In genomic region chr12:3882896-3883564, GRCh38 we compare ENCODE assay signal across 8 cellular contexts. TPM values are rescaled to one million over a fixed set of nuclear protein-coding genes. Genes with fewer than 3 reads are reported as not detected.
A peak's percentile ranks its signal among the peaks of the same experiment; 100 is the strongest.
DNase-seq lines count a peak whose midpoint lies in the region; ATAC-seq lines count a peak whose summit lies in the region.

No MANE protein-coding gene starts in this region.

- peaks cover 0 to 3% of the 10 kb centered on the region in 2 donors for H3K9me3 Mint-ChIP-seq in activated naive CD4-positive, alpha-beta T cell treated with anti-CD3 and anti-CD28 coated beads, Interleukin-2, amount 50 U/mL, for 72 hours
- no peaks in the 10 kb centered on the region for H3K9me3 Mint-ChIP-seq in stimulated activated memory B cell treated with anti-CD40 and anti-IgM and Interleukin-4, amounts not matched to agents 10 μg/mL and 1 μg/mL and 100 μg/mL, for 72 hours

- no peak overlapping the region for H3K27ac Mint-ChIP-seq in activated naive CD4-positive, alpha-beta T cell treated with anti-CD3 and anti-CD28 coated beads, Interleukin-2, amount 50 U/mL, for 72 hours
- H3K27ac Mint-ChIP-seq in stimulated activated memory B cell treated with anti-CD40 and anti-IgM and Interleukin-4, amounts not matched to agents 10 μg/mL and 1 μg/mL and 100 μg/mL, for 72 hours = no peak overlapping the region

- H3K4me1 Mint-ChIP-seq in stimulated activated memory B cell treated with anti-CD40 and anti-IgM and Interleukin-4, amounts not matched to agents 10 μg/mL and 1 μg/mL and 100 μg/mL, for 72 hours = peaks cover 5% of the 10 kb centered on the region

- no peak for DNase-seq in activated naive CD4-positive, alpha-beta T cell treated with anti-CD3 and anti-CD28 coated beads, Interleukin-2, amount 50 U/mL, for 72 hours (ENCODE audit: low spot score in 2 of 2)
- no peak for DNase-seq in activated naive CD4-positive, alpha-beta T cell treated with Interleukin-2 at 50 U/mL for 16 hours
- peak; percentile 1 for DNase-seq in NCI-H2227 (lab: John Stamatoyannopoulos, UW; ENCODE audit: unreplicated experiment)
- no peak for DNase-seq in NCI-H2196 (lab: John Stamatoyannopoulos, UW; ENCODE audit: unreplicated experiment)
- no peak for DNase-seq in NCI-H2029 treated with DMSO at 0.1 percent for 48 hours (lab: John Stamatoyannopoulos, UW)
- no peak for DNase-seq in stimulated activated CD4-positive, alpha-beta T cell treated with anti-CD3 and anti-CD28 coated beads, Interleukin-4, amount 100 ng/mL, for 4 hours

- peaks cover under 1% of the 10 kb centered on the region for H3K27me3 Mint-ChIP-seq in stimulated activated memory B cell treated with anti-CD40 and anti-IgM and Interleukin-4, amounts not matched to agents 10 μg/mL and 1 μg/mL and 100 μg/mL, for 72 hours

- peaks cover 0 to 6% of the 10 kb centered on the region in 2 donors for H3K36me3 Mint-ChIP-seq in activated naive CD4-positive, alpha-beta T cell treated with anti-CD3 and anti-CD28 coated beads, Interleukin-2, amount 50 U/mL, for 72 hours
- H3K36me3 Mint-ChIP-seq in stimulated activated memory B cell treated with anti-CD40 and anti-IgM and Interleukin-4, amounts not matched to agents 10 μg/mL and 1 μg/mL and 100 μg/mL, for 72 hours = no peaks in the 10 kb centered on the region

- H3K4me3 Mint-ChIP-seq in stimulated activated memory B cell treated with anti-CD40 and anti-IgM and Interleukin-4, amounts not matched to agents 10 μg/mL and 1 μg/mL and 100 μg/mL, for 72 hours = no peak overlapping the region

- ATAC-seq in activated naive CD4-positive, alpha-beta T cell treated with anti-CD3 and anti-CD28 coated beads, Interleukin-2, amount 50 U/mL, for 72 hours = peak; percentile 73 to 80
- ATAC-seq in esophagus mucosa = peak; percentile 73
- peak; percentile 67 for ATAC-seq in stimulated activated memory B cell treated with anti-CD40 and anti-IgM and Interleukin-4, amounts not matched to agents 10 μg/mL and 1 μg/mL and 100 μg/mL, for 72 hours

RNA-seq across cellular contexts. Expression of gene PARP11, which starts 9.8 kb away (rescaled TPM):
- total RNA-seq in activated naive CD4-positive, alpha-beta T cell treated with anti-CD3 and anti-CD28 coated beads, Interleukin-2, amount 50 U/mL, for 72 hours = 10 to 100 TPM; 25.2 to 30.2 TPM
- 6.9 TPM for total RNA-seq in esophagus mucosa
